In genomic region chr17:43360376-43360738, GRCh38 we compare ENCODE assay signal across 8 cellular contexts. TPM values are rescaled to one million over a fixed set of nuclear protein-coding genes. Genes with fewer than 3 reads are reported as not detected.
A peak's percentile ranks its signal among the peaks of the same experiment; 100 is the strongest.
DNase-seq lines count a peak whose midpoint lies in the region; ATAC-seq, FAIRE-seq and TF ChIP-seq lines count a peak whose summit lies in the region.

No MANE protein-coding gene starts in this region.

- intact Hi-C loops in HepG2 (cut with micrococcal nuclease; ENCODE audit: unreplicated experiment), result no loop called here

- TF ChIP-seq EP300 in HepG2 (IDR thresholded peaks at IDR 0.05; ENCODE audit: low read depth in 2 of 2, low read length in 2 of 2) (no peak), HepG2 (CRISPR knock-in tag; IDR thresholded peaks at IDR 0.05; ENCODE audit: borderline replicate concordance) (no peak)

- no peak for TF ChIP-seq RAD21 in HepG2 (CRISPR knock-in tag; IDR thresholded peaks at IDR 0.05)

- DNase-seq in D341Med (ENCODE audit: low spot score), result peak; percentile 52
- DNase-seq in GOT3 (lab: John Stamatoyannopoulos, UW), result peak; percentile 60
- peak; percentile 72 for DNase-seq in NCI-H1436 treated with DMSO at 0.1 percent for 48 hours (lab: John Stamatoyannopoulos, UW)
- DNase-seq in caudate nucleus (lab: John Stamatoyannopoulos, UW), result peak in 4 of 61 donors; percentile 33 to 55 (median 40)
- DNase-seq in HepG2 (ENCODE audit: low spot score), result peak; percentile 73
- DNase-seq in stimulated activated CD4-positive, alpha-beta T cell treated with anti-CD3 and anti-CD28 coated beads, TNF-alpha, amount 100 ng/mL, for 4 hours (ENCODE audit: low read depth in 3 of 3), result peak; percentile 17 to 61 (median 51)
- no peak for DNase-seq in SK-N-DZ (ENCODE audit: low spot score)

- H3K27me3 ChIP-seq in HepG2 (ENCODE audit: control insufficient read depth in 1 of 2, insufficient read depth in 2 of 2, low read length in 2 of 2), result no peaks in the 10 kb centered on the region; a peak in 1 of 5 replicates

- H3K36me3 ChIP-seq in HepG2 (replicated peaks in 1 of 2; ENCODE audit: control insufficient read depth in 1 of 2, insufficient read depth in 2 of 2, low read length in 2 of 2), result no peaks in the 10 kb centered on the region; a peak in 1 of 5 replicates

- H3K4me3 ChIP-seq in WI38 (ENCODE audit: low read depth, low read length), result peak overlapping the region; percentile 63
- H3K4me3 ChIP-seq in HepG2 (replicated peaks in 1 of 3; ENCODE audit: insufficient read depth in 1 of 3, low read depth in 2 of 3, low read length in 3 of 3), result peak overlapping the region; percentile 63 to 71 (median 67)

- H4K20me1 ChIP-seq in HepG2 (ENCODE audit: insufficient read depth, low read length), result no peaks in the 10 kb centered on the region

- no peak for TF ChIP-seq POLR2A in HepG2 (IDR thresholded peaks at IDR 0.05; ENCODE audit: insufficient read depth in 1 of 2, low read depth in 2 of 2, low read length in 2 of 2)

- no peak; the same call in 1 of the 3 replicates for ATAC-seq in HepG2

- peak overlapping the region; percentile 59 for H3K4me2 ChIP-seq in HepG2 (ENCODE audit: low read depth, low read length)

- CTCF ChIA-PET in HepG2 (lab: Yijun Ruan, JAX; ENCODE audit: low intra/inter-chr PET ratio, low total read pairs), result no interaction called here

- peaks cover 28% of the 10 kb centered on the region for H3K4me1 ChIP-seq in HepG2 (ENCODE audit: insufficient read depth, low read length)

- H3K27ac ChIP-seq in caudate nucleus (ENCODE audit: low read depth, low read length) (peak overlapping the region; percentile 100), HepG2 (ENCODE audit: extremely low read length, insufficient read depth, low read length) (peak overlapping the region; percentile 87)

- peak; percentile 70 for FAIRE-seq in HepG2 (lab: Jason Lieb, UNC)

- POLR2A ChIA-PET in HepG2 (lab: Yijun Ruan, JAX), result interaction anchor here (0.6 to 3.0 kb wide), 51 partner anchors 8 to 748 kb away, joined by 3 to 90 read pairs (median 6); partner anchors contain the start of genes ARL4D, DHX8, ETV4 and NBR1

- no peak overlapping the region for H2AFZ ChIP-seq in HepG2 (ENCODE audit: low read length)

- H3K79me2 ChIP-seq in HepG2 (ENCODE audit: insufficient read depth, low read length), result peaks cover 55% of the 10 kb centered on the region

- 47% methylated on average over 18 of the region's 18 CpGs for WGBS in HepG2 (ENCODE audit: low lambda C conversion rate)

- in situ Hi-C loops in HepG2 (cut with HindIII; ENCODE audit: extremely low pct_ligation_motif_present, low pct_unique_long_range_greater_than_20kb), result no loop called here

- no TSS peak for BruUV-seq in HepG2 (replicated peaks; lab: Mats Ljungman, UMichigan)

- TF ChIP-seq CTCF in WI38 (IDR thresholded peaks at IDR 0.05; ENCODE audit: low read depth, low read length), result no peak
- TF ChIP-seq CTCF in HepG2 (CRISPR knock-in tag; IDR thresholded peaks at IDR 0.05), result no peak

- peak overlapping the region; percentile 78 for H3K9ac ChIP-seq in HepG2 (ENCODE audit: insufficient read depth, low read depth, low read length)

- no peaks in the 10 kb centered on the region for H3K9me3 ChIP-seq in HepG2 (ENCODE audit: low read length)

TF ChIP-seq in HepG2, 621 proteins besides CTCF, POLR2A, EP300 and RAD21 (continues in another document):
- TF ChIP-seq ZHX2 (IDR thresholded peaks at IDR 0.05; ENCODE audit: low read depth) (0 out of 2 replicates have a peak, but pooled peaks have one; percentile 14), ZHX2 (CRISPR knock-in tag; IDR thresholded peaks at IDR 0.05; ENCODE audit: borderline replicate concordance) (no peak), SMAD1 (CRISPR knock-in tag; IDR thresholded peaks at IDR 0.05; ENCODE audit: borderline replicate concordance, low read depth) (0 out of 2 replicates have a peak, but pooled peaks have one; percentile 14), TRAFD1 (CRISPR knock-in tag; IDR thresholded peaks at IDR 0.05; ENCODE audit: borderline replicate concordance) (no peak), ZFP37 (CRISPR knock-in tag; IDR thresholded peaks at IDR 0.05; ENCODE audit: borderline replicate concordance) (no peak), ZNF510 (CRISPR knock-in tag; IDR thresholded peaks at IDR 0.05; ENCODE audit: low read depth) (no peak), SMAD9 (CRISPR knock-in tag; IDR thresholded peaks at IDR 0.05) (no peak), ZNF75D (CRISPR knock-in tag; IDR thresholded peaks at IDR 0.05; ENCODE audit: borderline replicate concordance) (no peak), NONO (IDR thresholded peaks at IDR 0.05) (0 out of 2 replicates have a peak, but pooled peaks have one; percentile 84), NONO (CRISPR knock-in tag; conservative IDR thresholded peaks at IDR 0.05) (no peak)

RNA-seq across cellular contexts. Expression of gene ARL4D, which starts 38.4 kb away (rescaled TPM):
- total RNA-seq in HepG2 (2016; rRNA removed; fragmentation: Illumina TruSeq; extraction: Trizol), result 9.0 and 9.5 TPM in 2 replicates
- 4.8 and 5.0 TPM in 2 replicates for total RNA-seq in HepG2 (2016; cell fraction: cytosol; rRNA removed; fragmentation: Illumina TruSeq; extraction: Trizol; ENCODE audit: low read depth)
- total RNA-seq in HepG2 (2016; cell fraction: insoluble cytoplasmic fraction; rRNA removed; fragmentation: Illumina TruSeq; extraction: Trizol), result 8.2 and 10.0 TPM in 2 replicates
- total RNA-seq in HepG2 (2016; cell fraction: membrane; rRNA removed; fragmentation: Illumina TruSeq; extraction: Trizol), result 6.9 and 7.7 TPM in 2 replicates
- 5.3 and 7.3 TPM in 2 replicates for total RNA-seq in HepG2 (2016; cell fraction: nucleus; rRNA removed; fragmentation: Illumina TruSeq; extraction: Trizol)
- polyA plus RNA-seq in HepG2 (2011; rRNA removed), result 25.9 and 40.6 TPM in 2 replicates
- 42.8 and 43.2 TPM in 2 replicates for polyA plus RNA-seq in HepG2 (2011; cell fraction: cytosol; rRNA removed)
- 20.5 and 34.1 TPM in 2 replicates for polyA plus RNA-seq in HepG2 (2011; cell fraction: nucleus; rRNA removed)
- polyA plus RNA-seq in HepG2 (2012), result 31.5 and 47.6 TPM in 2 replicates
- polyA plus RNA-seq in HepG2 (2016; cell fraction: cytosol; fragmentation: Illumina TruSeq; extraction: Trizol; ENCODE audit: low read depth), result 2.0 and 2.2 TPM in 2 replicates
- 11.6 and 13.8 TPM in 2 replicates for polyA plus RNA-seq in HepG2 (2016; cell fraction: insoluble cytoplasmic fraction; fragmentation: Illumina TruSeq; extraction: Trizol; ENCODE audit: low read depth)
- 3.2 TPM in 2 replicates for polyA plus RNA-seq in HepG2 (2016; cell fraction: membrane; fragmentation: Illumina TruSeq; extraction: Trizol; ENCODE audit: low read depth)
- polyA plus RNA-seq in HepG2 (2016; cell fraction: nucleus; fragmentation: Illumina TruSeq; extraction: Trizol; ENCODE audit: insufficient read depth, low read depth), result 12.2 and 15.4 TPM in 2 replicates
- 18.8 and 37.1 TPM in 2 replicates for polyA minus RNA-seq in HepG2 (2011; rRNA and poly(A)+ RNA removed; ENCODE audit: low replicate concordance)
- 15.0 and 19.8 TPM in 2 replicates for polyA minus RNA-seq in HepG2 (2011; cell fraction: cytosol; rRNA and poly(A)+ RNA removed)
- polyA minus RNA-seq in HepG2 (2011; cell fraction: nucleus; rRNA and poly(A)+ RNA removed), result 8.9 and 13.3 TPM in 2 replicates
- polyA plus RNA-seq in SK-N-DZ (2014; cell fraction: cytosol; rRNA removed), result 29.5 and 30.6 TPM in 2 replicates
- polyA plus RNA-seq in SK-N-DZ (2014; cell fraction: nucleus; rRNA removed), result 14.2 and 18.3 TPM in 2 replicates
